In the genomic region with DNA sequence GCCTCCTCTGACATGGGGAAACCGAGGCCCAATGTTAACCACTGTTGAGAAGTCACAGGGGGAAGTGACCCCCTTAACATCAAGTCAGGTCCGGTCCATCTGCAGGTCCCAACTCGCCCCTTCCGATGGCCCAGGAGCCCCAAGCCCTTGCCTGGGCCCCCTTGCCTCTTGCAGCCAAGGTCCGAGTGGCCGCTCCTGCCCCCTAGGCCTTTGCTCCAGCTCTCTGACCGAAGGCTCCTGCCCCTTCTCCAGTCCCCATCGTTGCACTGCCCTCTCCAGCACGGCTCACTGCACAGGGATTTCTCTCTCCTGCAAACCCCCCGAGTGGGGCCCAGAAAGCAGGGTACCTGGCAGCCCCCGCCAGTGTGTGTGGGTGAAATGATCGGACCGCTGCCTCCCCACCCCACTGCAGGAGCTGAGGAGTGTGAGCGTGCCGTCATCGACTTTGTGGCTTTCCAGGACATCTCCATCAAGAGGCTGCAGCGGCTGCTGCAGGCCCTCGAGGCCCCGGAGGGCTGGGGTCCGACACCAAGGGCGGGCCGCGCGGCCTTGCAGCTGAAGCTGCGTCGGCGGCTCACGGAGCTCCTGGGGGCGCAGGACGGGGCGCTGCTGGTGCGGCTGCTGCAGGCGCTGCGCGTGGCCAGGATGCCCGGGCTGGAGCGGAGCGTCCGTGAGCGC, we compare ENCODE assay signal across 8 cellular contexts. TPM values are rescaled to one million over a fixed set of nuclear protein-coding genes. Genes with fewer than 3 reads are reported as not detected.
DNase-seq lines count a peak whose midpoint lies in the region; ATAC-seq and TF ChIP-seq lines count a peak whose summit lies in the region.
"Had no signal": no experiment of that assay in that cellular context is flagged by ENCODE, and none has a peak within 500 bp of the region (broad histone marks: within the 10 kb centered on the region; RNA-seq: fewer than 3 reads in every experiment).

No MANE protein-coding gene starts in this region.

- H3K27ac Mint-ChIP-seq in natural killer cell, result no peak overlapping the region
- no peak overlapping the region for H3K27ac Mint-ChIP-seq in natural killer cell treated with Interleukin-12 subunit alpha and Interleukin-12 subunit beta and Interleukin-15 and Interleukin-18, amount 100 ng/mL, for 72 hours
- H3K27ac Mint-ChIP-seq in naive thymus-derived CD4-positive, alpha-beta T cell, result no peak overlapping the region
- H3K27ac Mint-ChIP-seq in activated CD8-positive, alpha-beta T cell treated with anti-CD3 and anti-CD28 coated beads for 36 hours, result no peak overlapping the region
- H3K27ac Mint-ChIP-seq: T-helper 1 cell treated with Interleukin-12 subunit alpha and Interleukin-12 subunit beta and Interleukin-4 antibody, amounts not matched to agents 30 μg/mL and 1 μg/mL, for 36 hours had no signal

- TF ChIP-seq CTCF in natural killer cell (IDR thresholded peaks at IDR 0.05), result no peak
- TF ChIP-seq CTCF in activated CD8-positive, alpha-beta T cell treated with anti-CD3 and anti-CD28 coated beads for 36 hours (IDR thresholded peaks at IDR 0.05), result no peak

- CTCF ChIA-PET in naive thymus-derived CD4-positive, alpha-beta T cell (lab: Charles Lee), result interaction anchor here (1.0 kb wide), 1 partner anchor 10 kb away, joined by 4 read pairs; a partner anchor contains a TSS
- CTCF ChIA-PET in activated CD8-positive, alpha-beta T cell treated with anti-CD3 and anti-CD28 coated beads for 36 hours (lab: Charles Lee), result interaction anchor here (0.6 to 1.3 kb wide), 4 partner anchors 9 to 167 kb away, joined by 3 to 4 read pairs (median 3); no protein-coding TSS in a partner anchor

- DNase-seq in natural killer cell (no peak), left ventricle myocardium superior (peak; percentile 29), HUDEP-2 (lab: John Stamatoyannopoulos, UW; ENCODE audit: unreplicated experiment in 76 of 76) (no peak)
- DNase-seq in natural killer cell treated with Interleukin-12 subunit alpha and Interleukin-12 subunit beta and Interleukin-15 and Interleukin-18, amount 100 ng/mL, for 72 hours (ENCODE audit: low spot score), result no peak
- DNase-seq in naive thymus-derived CD4-positive, alpha-beta T cell, result no peak
- no peak for DNase-seq in activated CD8-positive, alpha-beta T cell treated with anti-CD3 and anti-CD28 coated beads for 36 hours
- DNase-seq: stimulated activated CD4-positive, alpha-beta T cell treated with anti-CD3 and anti-CD28 coated beads, Interleukin-2, amount 100 ng/mL, for 24 hours had no signal

- no peak overlapping the region for H3K4me3 ChIP-seq in naive thymus-derived CD4-positive, alpha-beta T cell (ENCODE audit: low read length)

- H3K4me1 ChIP-seq in naive thymus-derived CD4-positive, alpha-beta T cell (ENCODE audit: control insufficient read depth in 2 of 2, insufficient read depth in 2 of 2, low read length in 2 of 2), result peaks cover 12 to 20% of the 10 kb centered on the region in 2 donors

- POLR2A ChIA-PET in naive thymus-derived CD4-positive, alpha-beta T cell (lab: Charles Lee), result interaction anchor here (0.6 to 3.3 kb wide), 7 partner anchors 9 to 71 kb away, joined by 3 to 19 read pairs (median 3); a partner anchor contains a TSS
- POLR2A ChIA-PET in activated CD8-positive, alpha-beta T cell treated with anti-CD3 and anti-CD28 coated beads for 36 hours (lab: Charles Lee), result interaction anchor here (0.8 to 2.7 kb wide), 8 partner anchors 9 to 160 kb away, joined by 3 to 16 read pairs (median 6); a partner anchor contains a TSS

- no peaks in the 10 kb centered on the region for H3K36me3 Mint-ChIP-seq in natural killer cell
- H3K36me3 Mint-ChIP-seq in natural killer cell treated with Interleukin-12 subunit alpha and Interleukin-12 subunit beta and Interleukin-15 and Interleukin-18, amount 100 ng/mL, for 72 hours, result no peaks in the 10 kb centered on the region
- peaks cover 0 to 5% (median 0%) of the 10 kb centered on the region in 5 donors for H3K36me3 Mint-ChIP-seq in naive thymus-derived CD4-positive, alpha-beta T cell
- peaks cover 11% of the 10 kb centered on the region for H3K36me3 Mint-ChIP-seq in activated CD8-positive, alpha-beta T cell treated with anti-CD3 and anti-CD28 coated beads for 36 hours (ENCODE audit: low read depth)

- H3K9me3 Mint-ChIP-seq in natural killer cell, result no peaks in the 10 kb centered on the region
- no peaks in the 10 kb centered on the region for H3K9me3 Mint-ChIP-seq in natural killer cell treated with Interleukin-12 subunit alpha and Interleukin-12 subunit beta and Interleukin-15 and Interleukin-18, amount 100 ng/mL, for 72 hours
- H3K9me3 Mint-ChIP-seq in naive thymus-derived CD4-positive, alpha-beta T cell, result peaks cover 0 to 2% (median 0%) of the 10 kb centered on the region in 11 donors
- H3K9me3 Mint-ChIP-seq in activated CD8-positive, alpha-beta T cell treated with anti-CD3 and anti-CD28 coated beads for 36 hours, result no peaks in the 10 kb centered on the region
- H3K9me3 Mint-ChIP-seq: T-helper 1 cell treated with Interleukin-12 subunit alpha and Interleukin-12 subunit beta and Interleukin-4 antibody, amounts not matched to agents 30 μg/mL and 1 μg/mL, for 36 hours had no signal

- no peaks in the 10 kb centered on the region for H3K9me3 ChIP-seq in naive thymus-derived CD4-positive, alpha-beta T cell (ENCODE audit: control insufficient read depth in 2 of 3, low read length in 3 of 3)

- peaks cover 0 to 33% of the 10 kb centered on the region in 2 donors for H3K4me1 Mint-ChIP-seq in natural killer cell
- H3K4me1 Mint-ChIP-seq in natural killer cell treated with Interleukin-12 subunit alpha and Interleukin-12 subunit beta and Interleukin-15 and Interleukin-18, amount 100 ng/mL, for 72 hours (ENCODE audit: low read depth in 2 of 2), result peaks cover 0 to 8% of the 10 kb centered on the region in 2 donors
- H3K4me1 Mint-ChIP-seq in naive thymus-derived CD4-positive, alpha-beta T cell, result peaks cover 5 to 15% (median 6%) of the 10 kb centered on the region in 7 donors
- peaks cover 26% of the 10 kb centered on the region for H3K4me1 Mint-ChIP-seq in activated CD8-positive, alpha-beta T cell treated with anti-CD3 and anti-CD28 coated beads for 36 hours (ENCODE audit: low read depth)

- no peaks in the 10 kb centered on the region for H3K27me3 Mint-ChIP-seq in natural killer cell (ENCODE audit: low read depth in 2 of 2)
- H3K27me3 Mint-ChIP-seq in natural killer cell treated with Interleukin-12 subunit alpha and Interleukin-12 subunit beta and Interleukin-15 and Interleukin-18, amount 100 ng/mL, for 72 hours, result no peaks in the 10 kb centered on the region
- H3K27me3 Mint-ChIP-seq in naive thymus-derived CD4-positive, alpha-beta T cell, result peaks cover 0 to 2% (median 0%) of the 10 kb centered on the region in 5 donors
- no peaks in the 10 kb centered on the region for H3K27me3 Mint-ChIP-seq in activated CD8-positive, alpha-beta T cell treated with anti-CD3 and anti-CD28 coated beads for 36 hours

- H3K4me3 Mint-ChIP-seq in natural killer cell, result peak overlapping the region; percentile 6
- H3K4me3 Mint-ChIP-seq in natural killer cell treated with Interleukin-12 subunit alpha and Interleukin-12 subunit beta and Interleukin-15 and Interleukin-18, amount 100 ng/mL, for 72 hours, result no peak overlapping the region
- peak overlapping the region in 4 of 10 donors; percentile 25 to 76 (median 50) for H3K4me3 Mint-ChIP-seq in naive thymus-derived CD4-positive, alpha-beta T cell
- H3K4me3 Mint-ChIP-seq in activated CD8-positive, alpha-beta T cell treated with anti-CD3 and anti-CD28 coated beads for 36 hours, result no peak overlapping the region
- H3K4me3 Mint-ChIP-seq: T-helper 1 cell treated with Interleukin-12 subunit alpha and Interleukin-12 subunit beta and Interleukin-4 antibody, amounts not matched to agents 30 μg/mL and 1 μg/mL, for 36 hours had no signal

- peaks cover 0 to 32% (median 0%) of the 10 kb centered on the region in 3 experiments for H3K36me3 ChIP-seq in naive thymus-derived CD4-positive, alpha-beta T cell (ENCODE audit: control insufficient read depth in 2 of 3, insufficient read depth in 3 of 3, low read length in 3 of 3)

- H3K27ac ChIP-seq in naive thymus-derived CD4-positive, alpha-beta T cell (ENCODE audit: low read depth, low read length), result no peak overlapping the region

- intact Hi-C loops in natural killer cell (cut with micrococcal nuclease) (no loop called here), left ventricle myocardium superior (cut with micrococcal nuclease) (no loop called here)
- intact Hi-C loops in naive thymus-derived CD4-positive, alpha-beta T cell (cut with micrococcal nuclease), result no loop called here
- intact Hi-C loops in activated CD8-positive, alpha-beta T cell treated with anti-CD3 and anti-CD28 coated beads for 36 hours (cut with micrococcal nuclease), result no loop called here

- no peaks in the 10 kb centered on the region for H3K27me3 ChIP-seq in naive thymus-derived CD4-positive, alpha-beta T cell (ENCODE audit: control insufficient read depth in 2 of 2, insufficient read depth in 2 of 2, low read length in 2 of 2)

- no peak for ATAC-seq in natural killer cell
- ATAC-seq in natural killer cell treated with Interleukin-12 subunit alpha and Interleukin-12 subunit beta and Interleukin-15 and Interleukin-18, amount 100 ng/mL, for 72 hours, result no peak
- ATAC-seq in left ventricle myocardium superior, result no peak
- no peak for ATAC-seq in naive thymus-derived CD4-positive, alpha-beta T cell
- no peak for ATAC-seq in activated CD8-positive, alpha-beta T cell treated with anti-CD3 and anti-CD28 coated beads for 36 hours

RNA-seq across cellular contexts. Expression of a gene that starts 1.6 kb away (rescaled TPM):
- total RNA-seq in natural killer cell, result not detected
- not detected for total RNA-seq in natural killer cell treated with Interleukin-12 subunit alpha and Interleukin-12 subunit beta and Interleukin-15 and Interleukin-18, amount 100 ng/mL, for 72 hours
- total RNA-seq in left ventricle myocardium superior, result 0.64 TPM
- under 1 TPM in 1 of 5 experiments, not detected in 4; 0.74 TPM for total RNA-seq in naive thymus-derived CD4-positive, alpha-beta T cell
- under 1 TPM in 1 of 2 donors, not detected in 1; 0.22 TPM for polyA plus RNA-seq in naive thymus-derived CD4-positive, alpha-beta T cell
- total RNA-seq in activated CD8-positive, alpha-beta T cell treated with anti-CD3 and anti-CD28 coated beads for 36 hours, result not detected

RNA-seq across cellular contexts. Expression of a gene that starts 9.8 kb away (rescaled TPM):
- 10 to 100 TPM; 43.9 to 55.8 (median 50.6) TPM for total RNA-seq in natural killer cell
- total RNA-seq in natural killer cell treated with Interleukin-12 subunit alpha and Interleukin-12 subunit beta and Interleukin-15 and Interleukin-18, amount 100 ng/mL, for 72 hours, result 10 to 100 TPM; 52.4 to 87.0 TPM
- total RNA-seq in left ventricle myocardium superior, result 46.5 TPM
- total RNA-seq in naive thymus-derived CD4-positive, alpha-beta T cell, result 10 to 100 TPM; 55.4 to 92.1 (median 66.2) TPM
- polyA plus RNA-seq in naive thymus-derived CD4-positive, alpha-beta T cell, result 100 to 1,000 TPM in 1 of 2 donors, 10 to 100 TPM in 1; 89.1 to 108 TPM
- 10 to 100 TPM; 41.7 to 44.2 TPM for total RNA-seq in activated CD8-positive, alpha-beta T cell treated with anti-CD3 and anti-CD28 coated beads for 36 hours

RNA-seq across cellular contexts. Expression of a gene that starts 9.8 kb away (rescaled TPM):
- total RNA-seq in natural killer cell, result 10 to 100 TPM; 39.3 to 47.7 (median 46.1) TPM
- total RNA-seq in natural killer cell treated with Interleukin-12 subunit alpha and Interleukin-12 subunit beta and Interleukin-15 and Interleukin-18, amount 100 ng/mL, for 72 hours, result 10 to 100 TPM; 40.8 to 53.0 TPM
- 16.2 TPM for total RNA-seq in left ventricle myocardium superior
- total RNA-seq in naive thymus-derived CD4-positive, alpha-beta T cell, result 10 to 100 TPM; 42.9 to 49.9 (median 45.4) TPM
- 10 to 100 TPM; 47.5 to 82.1 TPM for polyA plus RNA-seq in naive thymus-derived CD4-positive, alpha-beta T cell
- total RNA-seq in activated CD8-positive, alpha-beta T cell treated with anti-CD3 and anti-CD28 coated beads for 36 hours, result 10 to 100 TPM; 22.4 to 22.5 TPM

RNA-seq across cellular contexts. Expression of a gene that starts 38.5 kb away (rescaled TPM):
- total RNA-seq in natural killer cell (10 to 100 TPM; 86.5 to 94.4 (median 91.7) TPM), left ventricle myocardium superior (2.7 TPM)
- 10 to 100 TPM in 1 of 2 donors, 1 to 10 TPM in 1; 9.3 to 15.7 TPM for total RNA-seq in natural killer cell treated with Interleukin-12 subunit alpha and Interleukin-12 subunit beta and Interleukin-15 and Interleukin-18, amount 100 ng/mL, for 72 hours
- 100 to 1,000 TPM in 3 of 5 experiments, 10 to 100 TPM in 2; 96.8 to 118 (median 103) TPM for total RNA-seq in naive thymus-derived CD4-positive, alpha-beta T cell
- 100 to 1,000 TPM; 205 to 366 TPM for polyA plus RNA-seq in naive thymus-derived CD4-positive, alpha-beta T cell
- total RNA-seq in activated CD8-positive, alpha-beta T cell treated with anti-CD3 and anti-CD28 coated beads for 36 hours, result 10 to 100 TPM; 15.5 to 16.8 TPM

RNA-seq across cellular contexts. Expression of a gene that starts 39.9 kb away (rescaled TPM):
- 10 to 100 TPM; 36.3 to 52.0 (median 40.4) TPM for total RNA-seq in natural killer cell
- 10 to 100 TPM; 32.3 to 76.9 TPM for total RNA-seq in natural killer cell treated with Interleukin-12 subunit alpha and Interleukin-12 subunit beta and Interleukin-15 and Interleukin-18, amount 100 ng/mL, for 72 hours
- 9.9 TPM for total RNA-seq in left ventricle myocardium superior
- total RNA-seq in naive thymus-derived CD4-positive, alpha-beta T cell, result 10 to 100 TPM; 28.4 to 47.2 (median 32.4) TPM
- polyA plus RNA-seq in naive thymus-derived CD4-positive, alpha-beta T cell, result 1 to 10 TPM; 1.9 to 8.6 TPM
- 10 to 100 TPM; 37.4 to 39.1 TPM for total RNA-seq in activated CD8-positive, alpha-beta T cell treated with anti-CD3 and anti-CD28 coated beads for 36 hours
